Comparison of ENCODE assay signal across 8 cellular contexts in the genomic region with DNA sequence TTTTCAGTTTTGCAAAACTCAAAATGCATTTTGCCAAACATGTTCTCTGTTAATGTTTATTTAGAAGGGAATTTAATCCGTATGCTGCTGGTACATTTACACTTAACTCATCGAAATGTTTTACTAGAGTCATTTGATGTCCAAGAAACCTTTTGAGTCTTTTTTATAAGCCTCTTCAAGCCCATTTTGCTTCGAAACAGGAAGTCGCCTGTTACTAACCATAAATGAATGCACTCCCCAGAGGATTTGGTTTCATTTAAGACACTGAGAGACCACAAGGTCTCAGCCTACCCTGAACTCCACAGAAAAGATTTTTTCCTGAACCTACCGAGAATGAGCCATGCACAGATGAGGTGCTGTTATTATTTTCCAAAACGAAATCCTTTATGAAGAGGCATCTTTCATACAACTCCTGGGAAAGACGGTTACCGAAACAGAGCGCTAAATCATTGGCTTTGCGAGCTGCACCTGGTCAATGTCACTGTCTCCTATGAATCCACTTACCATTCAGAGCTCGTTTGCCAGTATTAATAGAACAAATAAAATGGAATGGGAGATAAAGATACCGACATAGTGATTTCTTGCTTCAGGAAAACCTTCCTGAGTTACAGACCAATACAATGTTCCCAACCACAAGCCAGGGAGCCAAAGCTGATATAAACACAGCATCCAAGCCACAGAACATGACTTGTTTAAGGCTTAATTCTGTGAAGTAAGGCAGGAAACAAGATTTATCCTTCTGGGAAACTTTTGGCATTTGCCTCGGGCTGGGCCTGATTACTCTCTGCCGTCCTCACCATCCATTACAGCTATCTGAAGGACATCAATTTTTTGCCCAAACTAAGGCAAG.
DNase-seq lines count a peak whose midpoint lies in the region; ATAC-seq and TF ChIP-seq lines count a peak whose summit lies in the region.

No MANE protein-coding gene starts in this region.

- peak; percentile 66 for ATAC-seq in gastroesophageal sphincter

- peak; percentile 48 for DNase-seq in GM03348 (ENCODE audit: low spot score)
- peak; percentile 73 for DNase-seq in NCI-H187 treated with DMSO at 0.1 percent for 48 hours (lab: John Stamatoyannopoulos, UW)
- no peak for DNase-seq in tibial nerve (ENCODE audit: low spot score in 2 of 2)
- DNase-seq in nucleus accumbens (lab: John Stamatoyannopoulos, UW), result no peak
- DNase-seq in activated effector memory CD4-positive, alpha-beta T cell treated with anti-CD3 and anti-CD28 coated beads, Interleukin-2, amount 50 U/mL, for 16 hours, result no peak
- DNase-seq in stimulated activated naive CD4-positive, alpha-beta T cell (lab: John Stamatoyannopoulos, UW), result no peak

- TF ChIP-seq CTCF in HEK293 (tag by site-specific recombination; IDR thresholded peaks at IDR 0.05) (no peak), gastroesophageal sphincter (IDR thresholded peaks at IDR 0.05) (no peak), tibial nerve (IDR thresholded peaks at IDR 0.05) (no peak)

- H3K4me1 ChIP-seq in HEK293 (ENCODE audit: control insufficient read depth, insufficient read depth, low read length) (peaks cover 17% of the 10 kb centered on the region), gastroesophageal sphincter (peaks cover 9 to 47% (median 14%) of the 10 kb centered on the region in 3 donors), tibial nerve (peaks cover 0 to 2% (median 0%) of the 10 kb centered on the region in 4 donors)

- POLR2A ChIA-PET in HEK293 (lab: Yijun Ruan, JAX), result no interaction called here

- H3K27ac ChIP-seq in HEK293 (ENCODE audit: extremely low read depth, low read depth, low read length) (peak overlapping the region; percentile 79), gastroesophageal sphincter (peak overlapping the region; percentile 80 to 88 (median 81)), tibial nerve (peak overlapping the region in 3 of 4 donors; percentile 20 to 43 (median 38))

- TF ChIP-seq POLR2A in gastroesophageal sphincter (IDR thresholded peaks at IDR 0.05), result no peak
- no peak for TF ChIP-seq POLR2A in tibial nerve (IDR thresholded peaks at IDR 0.05)

- TF ChIP-seq EP300 in gastroesophageal sphincter (IDR thresholded peaks at IDR 0.05) (no peak), tibial nerve (IDR thresholded peaks at IDR 0.05) (no peak)

- 22 to 23% methylated on average over 14 of the region's 14 CpGs for WGBS in gastroesophageal sphincter (ENCODE audit: low coverage in 1 of 2), 2 donors
- WGBS in tibial nerve, 2 donors, result 59 to 62% methylated on average over 14 of the region's 14 CpGs

- H3K27me3 ChIP-seq in gastroesophageal sphincter, result no peaks in the 10 kb centered on the region
- no peaks in the 10 kb centered on the region for H3K27me3 ChIP-seq in tibial nerve

- CTCF ChIA-PET in HEK293 (lab: Yijun Ruan, JAX), result interaction anchor here (0.6 to 1.0 kb wide), 2 partner anchors 8 to 1256 kb away, joined by 3 read pairs; no protein-coding TSS in a partner anchor

- H3K9me3 ChIP-seq in HEK293 (ENCODE audit: control insufficient read depth, insufficient read depth, low read depth, low read length) (no peaks in the 10 kb centered on the region; the same call in 1 of the 2 replicates), gastroesophageal sphincter (no peaks in the 10 kb centered on the region), tibial nerve (no peaks in the 10 kb centered on the region)

- H3K36me3 ChIP-seq in HEK293 (ENCODE audit: control insufficient read depth in 2 of 2, insufficient read depth in 1 of 2, low read length in 2 of 2), result no peaks in the 10 kb centered on the region
- no peaks in the 10 kb centered on the region for H3K36me3 ChIP-seq in gastroesophageal sphincter
- H3K36me3 ChIP-seq in tibial nerve, result no peaks in the 10 kb centered on the region

- H3K4me3 ChIP-seq in HEK293 (ENCODE audit: low read depth, low read length) (no peak overlapping the region), gastroesophageal sphincter (peak overlapping the region; percentile 32 to 42), tibial nerve (peak overlapping the region in 1 of 4 donors; percentile 8)

TF ChIP-seq in HEK293, 187 proteins besides CTCF, POLR2A, EP300 and RAD21 (continues in another document):
- TF ChIP-seq, protein P1, sequence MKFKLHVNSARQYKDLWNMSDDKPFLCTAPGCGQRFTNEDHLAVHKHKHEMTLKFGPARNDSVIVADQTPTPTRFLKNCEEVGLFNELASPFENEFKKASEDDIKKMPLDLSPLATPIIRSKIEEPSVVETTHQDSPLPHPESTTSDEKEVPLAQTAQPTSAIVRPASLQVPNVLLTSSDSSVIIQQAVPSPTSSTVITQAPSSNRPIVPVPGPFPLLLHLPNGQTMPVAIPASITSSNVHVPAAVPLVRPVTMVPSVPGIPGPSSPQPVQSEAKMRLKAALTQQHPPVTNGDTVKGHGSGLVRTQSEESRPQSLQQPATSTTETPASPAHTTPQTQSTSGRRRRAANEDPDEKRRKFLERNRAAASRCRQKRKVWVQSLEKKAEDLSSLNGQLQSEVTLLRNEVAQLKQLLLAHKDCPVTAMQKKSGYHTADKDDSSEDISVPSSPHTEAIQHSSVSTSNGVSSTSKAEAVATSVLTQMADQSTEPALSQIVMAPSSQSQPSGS (tag by site-specific recombination; IDR thresholded peaks at IDR 0.05; ENCODE audit: low read depth), result no peak
- no peak for TF ChIP-seq ZEB2 (tag by site-specific recombination; IDR thresholded peaks at IDR 0.05)
- TF ChIP-seq, protein P2, sequence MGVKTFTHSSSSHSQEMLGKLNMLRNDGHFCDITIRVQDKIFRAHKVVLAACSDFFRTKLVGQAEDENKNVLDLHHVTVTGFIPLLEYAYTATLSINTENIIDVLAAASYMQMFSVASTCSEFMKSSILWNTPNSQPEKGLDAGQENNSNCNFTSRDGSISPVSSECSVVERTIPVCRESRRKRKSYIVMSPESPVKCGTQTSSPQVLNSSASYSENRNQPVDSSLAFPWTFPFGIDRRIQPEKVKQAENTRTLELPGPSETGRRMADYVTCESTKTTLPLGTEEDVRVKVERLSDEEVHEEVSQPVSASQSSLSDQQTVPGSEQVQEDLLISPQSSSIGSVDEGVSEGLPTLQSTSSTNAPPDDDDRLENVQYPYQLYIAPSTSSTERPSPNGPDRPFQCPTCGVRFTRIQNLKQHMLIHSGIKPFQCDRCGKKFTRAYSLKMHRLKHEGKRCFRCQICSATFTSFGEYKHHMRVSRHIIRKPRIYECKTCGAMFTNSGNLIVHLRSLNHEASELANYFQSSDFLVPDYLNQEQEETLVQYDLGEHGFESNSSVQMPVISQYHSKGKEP (tag by site-specific recombination; IDR thresholded peaks at IDR 0.05), result peak; percentile 70
- TF ChIP-seq SCRT1 (tag by site-specific recombination; IDR thresholded peaks at IDR 0.05; ENCODE audit: borderline replicate concordance), result no peak
- TF ChIP-seq, protein P3, sequence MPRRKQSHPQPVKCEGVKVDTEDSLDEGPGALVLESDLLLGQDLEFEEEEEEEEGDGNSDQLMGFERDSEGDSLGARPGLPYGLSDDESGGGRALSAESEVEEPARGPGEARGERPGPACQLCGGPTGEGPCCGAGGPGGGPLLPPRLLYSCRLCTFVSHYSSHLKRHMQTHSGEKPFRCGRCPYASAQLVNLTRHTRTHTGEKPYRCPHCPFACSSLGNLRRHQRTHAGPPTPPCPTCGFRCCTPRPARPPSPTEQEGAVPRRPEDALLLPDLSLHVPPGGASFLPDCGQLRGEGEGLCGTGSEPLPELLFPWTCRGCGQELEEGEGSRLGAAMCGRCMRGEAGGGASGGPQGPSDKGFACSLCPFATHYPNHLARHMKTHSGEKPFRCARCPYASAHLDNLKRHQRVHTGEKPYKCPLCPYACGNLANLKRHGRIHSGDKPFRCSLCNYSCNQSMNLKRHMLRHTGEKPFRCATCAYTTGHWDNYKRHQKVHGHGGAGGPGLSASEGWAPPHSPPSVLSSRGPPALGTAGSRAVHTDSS (tag by site-specific recombination; IDR thresholded peaks at IDR 0.05), result no peak
- peak; percentile 73 for TF ChIP-seq FEZF1 (tag by site-specific recombination; IDR thresholded peaks at IDR 0.05)
- no peak for TF ChIP-seq ZNF521 (tag by site-specific recombination; IDR thresholded peaks at IDR 0.05)
- peak; percentile 72 for TF ChIP-seq TRIM28 (IDR thresholded peaks at IDR 0.05; ENCODE audit: borderline replicate concordance, low read length)
- no peak for TF ChIP-seq ZNF2 (tag by site-specific recombination; IDR thresholded peaks at IDR 0.05)
- TF ChIP-seq, protein P4, sequence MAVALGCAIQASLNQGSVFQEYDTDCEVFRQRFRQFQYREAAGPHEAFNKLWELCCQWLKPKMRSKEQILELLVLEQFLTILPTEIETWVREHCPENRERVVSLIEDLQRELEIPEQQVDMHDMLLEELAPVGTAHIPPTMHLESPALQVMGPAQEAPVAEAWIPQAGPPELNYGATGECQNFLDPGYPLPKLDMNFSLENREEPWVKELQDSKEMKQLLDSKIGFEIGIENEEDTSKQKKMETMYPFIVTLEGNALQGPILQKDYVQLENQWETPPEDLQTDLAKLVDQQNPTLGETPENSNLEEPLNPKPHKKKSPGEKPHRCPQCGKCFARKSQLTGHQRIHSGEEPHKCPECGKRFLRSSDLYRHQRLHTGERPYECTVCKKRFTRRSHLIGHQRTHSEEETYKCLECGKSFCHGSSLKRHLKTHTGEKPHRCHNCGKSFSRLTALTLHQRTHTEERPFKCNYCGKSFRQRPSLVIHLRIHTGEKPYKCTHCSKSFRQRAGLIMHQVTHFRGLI (tag by site-specific recombination; IDR thresholded peaks at IDR 0.05), result no peak
- no peak for TF ChIP-seq GLI2 (tag by site-specific recombination; IDR thresholded peaks at IDR 0.05; ENCODE audit: borderline replicate concordance, low read depth)
- TF ChIP-seq ZNF624 (tag by site-specific recombination; IDR thresholded peaks at IDR 0.05), result no peak
- no peak for TF ChIP-seq REPIN1 (tag by site-specific recombination; IDR thresholded peaks at IDR 0.05; ENCODE audit: low read depth)
- TF ChIP-seq, protein P5, sequence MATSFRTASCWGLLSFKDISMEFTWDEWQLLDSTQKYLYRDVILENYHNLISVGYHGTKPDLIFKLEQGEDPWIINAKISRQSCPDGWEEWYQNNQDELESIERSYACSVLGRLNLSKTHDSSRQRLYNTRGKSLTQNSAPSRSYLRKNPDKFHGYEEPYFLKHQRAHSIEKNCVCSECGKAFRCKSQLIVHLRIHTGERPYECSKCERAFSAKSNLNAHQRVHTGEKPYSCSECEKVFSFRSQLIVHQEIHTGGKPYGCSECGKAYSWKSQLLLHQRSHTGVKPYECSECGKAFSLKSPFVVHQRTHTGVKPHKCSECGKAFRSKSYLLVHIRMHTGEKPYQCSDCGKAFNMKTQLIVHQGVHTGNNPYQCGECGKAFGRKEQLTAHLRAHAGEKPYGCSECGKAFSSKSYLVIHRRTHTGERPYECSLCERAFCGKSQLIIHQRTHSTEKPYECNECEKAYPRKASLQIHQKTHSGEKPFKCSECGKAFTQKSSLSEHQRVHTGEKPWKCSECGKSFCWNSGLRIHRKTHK (tag by site-specific recombination; IDR thresholded peaks at IDR 0.05), result no peak
- TF ChIP-seq GLI4 (tag by site-specific recombination; IDR thresholded peaks at IDR 0.05), result no peak
- peak; percentile 16; the same call in 1 of the 2 replicates for TF ChIP-seq OVOL3 (tag by site-specific recombination; IDR thresholded peaks at IDR 0.05)
- peak; percentile 77 for TF ChIP-seq WT1 (tag by site-specific recombination; IDR thresholded peaks at IDR 0.05)

Comparison
In these comparisons a context has a peak if more than half of its experiments do, and no peak if none do; other contexts are left out.
1. DNase-seq: peak in GM03348 (single experiment) and NCI-H187 treated with DMSO at 0.1 percent for 48 hours (single experiment); none in tibial nerve (0 of 2), nucleus accumbens (0 of 56), activated effector memory CD4-positive, alpha-beta T cell treated with anti-CD3 and anti-CD28 coated beads, Interleukin-2, amount 50 U/mL, for 16 hours (single experiment) and stimulated activated naive CD4-positive, alpha-beta T cell (0 of 6).
2. Peak in every context shown above with its lines, with median percentiles within 50 percentile points of each other: H3K27ac ChIP-seq.